In genomic region chr1:43367026-43367903, GRCh38 we compare ENCODE assay signal across 1 cellular context.
TF ChIP-seq lines count a peak whose summit lies in the region.

No MANE protein-coding gene starts in this region.

TF ChIP-seq in K562, 482 proteins besides CTCF, POLR2A, EP300 and RAD21 (continued from another document and continues in another):
- TF ChIP-seq MGA (IDR thresholded peaks at IDR 0.05) (peak; percentile 66; the same call in 1 of the 2 replicates), XRCC5 (IDR thresholded peaks at IDR 0.05; ENCODE audit: low read depth, low read length) (peak; percentile 19; the same call in 1 of the 2 replicates), MLLT1 (IDR thresholded peaks at IDR 0.05) (0 out of 4 replicates have a peak, but pooled peaks of 1 of the 2 experiments have one; percentile 9), POLR3G (IDR thresholded peaks at IDR 0.05; ENCODE audit: extremely low read depth, insufficient read length, insufficient replicate concordance) (no peak), ZBTB49 (CRISPR knock-in tag; IDR thresholded peaks at IDR 0.05; ENCODE audit: borderline replicate concordance) (no peak), KLF13 (tag; IDR thresholded peaks at IDR 0.05; ENCODE audit: borderline replicate concordance, low read depth) (0 out of 2 replicates have a peak, but pooled peaks have one; percentile 43), C11orf30 (IDR thresholded peaks at IDR 0.05; ENCODE audit: low read depth) (no peak), TEAD4 (IDR thresholded peaks at IDR 0.05; ENCODE audit: low read length) (peak; percentile 86), TEAD4 (CRISPR knock-in tag; IDR thresholded peaks at IDR 0.05; ENCODE audit: borderline replicate concordance) (0 out of 2 replicates have a peak, but pooled peaks have one; percentile 29), HDAC1 (IDR thresholded peaks at IDR 0.05) (peak in 1 of 2 experiments; percentile 83; a peak in 2 of 4 replicates), ZNF644 (tag; IDR thresholded peaks at IDR 0.05; ENCODE audit: low read depth) (0 out of 2 replicates have a peak, but pooled peaks have one; percentile 21), FOXP1 (CRISPR knock-in tag; IDR thresholded peaks at IDR 0.05) (peak; percentile 63; the same call in 1 of the 2 replicates), CC2D1A (IDR thresholded peaks at IDR 0.05) (peak; percentile 66; the same call in 1 of the 2 replicates), NR4A1 (CRISPR knock-in tag; IDR thresholded peaks at IDR 0.05) (no peak), NR4A1 (tag; IDR thresholded peaks at IDR 0.05) (peak; percentile 72; the same call in 1 of the 2 replicates), ZBTB11 (CRISPR knock-in tag; IDR thresholded peaks at IDR 0.05) (no peak), GTF3C2 (IDR thresholded peaks at IDR 0.05; ENCODE audit: borderline replicate concordance, extremely low read depth, insufficient read length) (no peak), ATF2 (CRISPR knock-in tag; IDR thresholded peaks at IDR 0.05) (no peak), NFIX (CRISPR knock-in tag; IDR thresholded peaks at IDR 0.05; ENCODE audit: low read depth) (no peak), PHB (CRISPR knock-in tag; IDR thresholded peaks at IDR 0.05) (no peak), IFI16 (CRISPR knock-in tag; IDR thresholded peaks at IDR 0.05) (no peak), THAP7 (CRISPR knock-in tag; IDR thresholded peaks at IDR 0.05) (no peak), ZBTB2 (IDR thresholded peaks at IDR 0.05) (no peak), POLR2AphosphoS5 (IDR thresholded peaks at IDR 0.05; ENCODE audit: control insufficient read depth, insufficient read depth, low read depth, low read length) (peak; percentile 78; the same call in 1 of the 2 replicates), CTBP1 (IDR thresholded peaks at IDR 0.05; ENCODE audit: borderline replicate concordance) (no peak; the same call in 1 of the 2 replicates), JUNB (CRISPR knock-in tag; conservative IDR thresholded peaks at IDR 0.05) (no peak), SMARCC2 (IDR thresholded peaks at IDR 0.05; ENCODE audit: low read depth) (peak; percentile 40; the same call in 1 of the 2 replicates)
